ENCODE assay signal across 17 cellular contexts in genomic region chr10:94413374-94413773, GRCh38.
"Had no signal": no experiment of that assay in that cellular context is flagged by ENCODE, and none has a peak within 500 bp of the region (broad histone marks: within the 10 kb centered on the region; RNA-seq: fewer than 3 reads in every experiment).

No MANE protein-coding gene starts in this region.

- H3K9me3 ChIP-seq: thyroid gland, uterus had no signal

- H3K27ac ChIP-seq: thyroid gland, uterus had no signal

- H3K4me1 ChIP-seq: uterus had no signal

- H3K27me3 ChIP-seq: thyroid gland, uterus had no signal

- H3K36me3 ChIP-seq: thyroid gland, uterus had no signal

- ATAC-seq: activated CD4-positive, alpha-beta T cell treated with anti-CD3 and anti-CD28 coated beads for 36 hours; stimulated activated memory B cell treated with anti-CD40 and anti-IgM and Interleukin-4, amounts not matched to agents 10 μg/mL and 1 μg/mL and 100 μg/mL, for 72 hours; T-helper 17 cell had no signal

- DNase-seq: activated CD4-positive, alpha-beta memory T cell treated with anti-CD3 and anti-CD28 coated beads, Interleukin-2, amount 10 ng/mL, durations not matched to agents 7 days and 5 days; activated CD4-positive, alpha-beta T cell treated with anti-CD3 and anti-CD28 coated beads for 36 hours; activated CD8-positive, alpha-beta memory T cell treated with anti-CD3 and anti-CD28 coated beads, Interleukin-2, amount 50 U/mL, for 4 hours; activated gamma-delta T cell; activated T-cell treated with anti-CD3 and anti-CD28 coated beads, Interleukin-2, amount 50 U/mL, for 48 hours; amniotic stem cell; cortex of kidney; effector CD4-positive, alpha-beta T cell; foreskin fibroblast; glutamatergic neuron; kidney glomerular epithelial cell; mesendoderm; T-helper 17 cell; thyroid gland; uterus had no signal

- H3K4me3 ChIP-seq: thyroid gland, uterus had no signal

- FAIRE-seq: endothelial cell of umbilical vein had no signal
